9 cellular contexts compared by ENCODE assay signal in genomic region chr4:2363951-2364653, GRCh38. TPM values are rescaled to one million over a fixed set of nuclear protein-coding genes. Genes with fewer than 3 reads are reported as not detected.
A peak's percentile ranks its signal among the peaks of the same experiment; 100 is the strongest.
DNase-seq lines count a peak whose midpoint lies in the region; ATAC-seq and TF ChIP-seq lines count a peak whose summit lies in the region.
"Had no signal": no experiment of that assay in that cellular context is flagged by ENCODE, and none has a peak within 500 bp of the region (broad histone marks: within the 10 kb centered on the region; RNA-seq: fewer than 3 reads in every experiment).

No MANE protein-coding gene starts in this region.

- H3K27ac ChIP-seq in CD8-positive, alpha-beta T cell (ENCODE audit: low read depth, low read length), result peak overlapping the region; percentile 65
- H3K27ac ChIP-seq in gastrocnemius medialis, result peak overlapping the region in 2 of 4 donors; percentile 10 to 63

- no peak for TF ChIP-seq CTCF in CD8-positive, alpha-beta T cell (IDR thresholded peaks at IDR 0.05)
- no peak for TF ChIP-seq CTCF in fibroblast of pulmonary artery (IDR thresholded peaks at IDR 0.05; ENCODE audit: low read length, missing control alignments)
- TF ChIP-seq CTCF in gastrocnemius medialis (IDR thresholded peaks at IDR 0.05 in 4 of 5, conservative IDR thresholded peaks at IDR 0.05 in 1 of 5), result no peak

- DNase-seq in CD8-positive, alpha-beta T cell, result no peak
- no peak for DNase-seq in activated CD4-positive, alpha-beta memory T cell treated with anti-CD3 and anti-CD28 coated beads for 36 hours
- DNase-seq in fibroblast of pulmonary artery (ENCODE audit: low read depth), result no peak
- no peak for DNase-seq in gastrocnemius medialis
- DNase-seq in stimulated activated CD8-positive, alpha-beta memory T cell treated with anti-CD3 and anti-CD28 coated beads, Interleukin-4, amount 100 ng/mL, for 48 hours, result no peak
- DNase-seq in AG08396 (ENCODE audit: low spot score), result no peak
- DNase-seq: RPMI8226 had no signal

- peaks cover 13% of the 10 kb centered on the region for H3K4me1 Mint-ChIP-seq in CD8-positive, alpha-beta T cell (ENCODE audit: low read depth)
- peaks cover 9% of the 10 kb centered on the region for H3K4me1 Mint-ChIP-seq in activated CD4-positive, alpha-beta memory T cell treated with anti-CD3 and anti-CD28 coated beads for 36 hours (ENCODE audit: low read depth)

- H3K4me3 ChIP-seq in CD8-positive, alpha-beta T cell (ENCODE audit: low read depth, low read length), result peak overlapping the region; percentile 74
- H3K4me3 ChIP-seq in fibroblast of pulmonary artery (replicated peaks; ENCODE audit: low read depth, low read length) (peak overlapping the region; percentile 52), gastrocnemius medialis (peak overlapping the region; percentile 36 to 52 (median 44))

- TF ChIP-seq POLR2A in gastrocnemius medialis (IDR thresholded peaks at IDR 0.05), result no peak

- H3K4me1 ChIP-seq in CD8-positive, alpha-beta T cell (ENCODE audit: insufficient read depth, low read length), result peaks cover 19% of the 10 kb centered on the region
- H3K4me1 ChIP-seq in gastrocnemius medialis, result peaks cover 13 to 19% of the 10 kb centered on the region in 2 donors

- H3K27ac Mint-ChIP-seq in CD8-positive, alpha-beta T cell, result peak overlapping the region; percentile 83
- no peak overlapping the region for H3K27ac Mint-ChIP-seq in activated CD4-positive, alpha-beta memory T cell treated with anti-CD3 and anti-CD28 coated beads for 36 hours

- POLR2A ChIA-PET in CD8-positive, alpha-beta T cell (lab: Charles Lee), result no interaction called here
- POLR2A ChIA-PET in activated CD4-positive, alpha-beta memory T cell treated with anti-CD3 and anti-CD28 coated beads for 36 hours (lab: Charles Lee), result no interaction called here

- intact Hi-C loops in CD8-positive, alpha-beta T cell (cut with DNase I, micrococcal nuclease), result loop anchor here (2.0 to 5.0 kb wide), 4 partner anchors 49 to 101 kb away; partner anchors contain the start of genes CFAP99 (in 1 of the 2), MXD4 (in 1 of the 2) and ZFYVE28 (in 1 of the 2)
- intact Hi-C loops in activated CD4-positive, alpha-beta memory T cell treated with anti-CD3 and anti-CD28 coated beads for 36 hours (cut with micrococcal nuclease), result loop anchor here (2.0 to 5.0 kb wide), 2 partner anchors 49 to 82 kb away; no protein-coding TSS in a partner anchor
- intact Hi-C loops in gastrocnemius medialis (cut with DNase I; ENCODE audit: low total_unique reads), result no loop called here

- in situ Hi-C loops in gastrocnemius medialis (cut with MboI; ENCODE audit: low sequenced_read_pairs in 4 of 4), result no loop called here

- H3K27me3 Mint-ChIP-seq in CD8-positive, alpha-beta T cell (ENCODE audit: low read depth), result no peaks in the 10 kb centered on the region
- H3K27me3 Mint-ChIP-seq in activated CD4-positive, alpha-beta memory T cell treated with anti-CD3 and anti-CD28 coated beads for 36 hours, result no peaks in the 10 kb centered on the region

- peak overlapping the region; percentile 75 for H3K4me3 Mint-ChIP-seq in CD8-positive, alpha-beta T cell
- peak overlapping the region; percentile 64 for H3K4me3 Mint-ChIP-seq in activated CD4-positive, alpha-beta memory T cell treated with anti-CD3 and anti-CD28 coated beads for 36 hours

- H3K9me3 ChIP-seq in CD8-positive, alpha-beta T cell (ENCODE audit: low read length), result no peaks in the 10 kb centered on the region
- H3K9me3 ChIP-seq in gastrocnemius medialis, result no peaks in the 10 kb centered on the region

- H3K36me3 Mint-ChIP-seq in CD8-positive, alpha-beta T cell, result no peaks in the 10 kb centered on the region
- no peaks in the 10 kb centered on the region for H3K36me3 Mint-ChIP-seq in activated CD4-positive, alpha-beta memory T cell treated with anti-CD3 and anti-CD28 coated beads for 36 hours

- H3K9me3 Mint-ChIP-seq in CD8-positive, alpha-beta T cell, result no peaks in the 10 kb centered on the region
- peaks cover 8% of the 10 kb centered on the region for H3K9me3 Mint-ChIP-seq in activated CD4-positive, alpha-beta memory T cell treated with anti-CD3 and anti-CD28 coated beads for 36 hours

- no peaks in the 10 kb centered on the region for H3K27me3 ChIP-seq in CD8-positive, alpha-beta T cell (ENCODE audit: insufficient read depth, low read length)
- no peaks in the 10 kb centered on the region for H3K27me3 ChIP-seq in gastrocnemius medialis

- no peaks in the 10 kb centered on the region for H3K36me3 ChIP-seq in CD8-positive, alpha-beta T cell (ENCODE audit: insufficient read depth, low read length)
- H3K36me3 ChIP-seq in gastrocnemius medialis, result no peaks in the 10 kb centered on the region

- CTCF ChIA-PET in CD8-positive, alpha-beta T cell (lab: Charles Lee), result interaction anchor here (0.7 kb wide), 1 partner anchor 10 kb away, joined by 3 read pairs; no protein-coding TSS in a partner anchor
- CTCF ChIA-PET in activated CD4-positive, alpha-beta memory T cell treated with anti-CD3 and anti-CD28 coated beads for 36 hours (lab: Charles Lee), result no interaction called here

- ATAC-seq in CD8-positive, alpha-beta T cell, result peak; percentile 21
- no peak for ATAC-seq in gastrocnemius medialis
- no peak for ATAC-seq in HG02571 (IDR thresholded peaks at IDR 0.05; ENCODE audit: unreplicated experiment)
- no peak for ATAC-seq in HG03139 (IDR thresholded peaks at IDR 0.05; ENCODE audit: unreplicated experiment)

RNA-seq across cellular contexts. Expression of gene ZFYVE28, which starts 54.3 kb away (rescaled TPM):
- total RNA-seq in CD8-positive, alpha-beta T cell, result 10 to 100 TPM; 16.5 to 20.2 TPM
- total RNA-seq in activated CD4-positive, alpha-beta memory T cell treated with anti-CD3 and anti-CD28 coated beads for 36 hours, result 10 to 100 TPM; 19.7 to 20.0 TPM
- 1 to 10 TPM; 1.8 to 6.0 (median 3.4) TPM for total RNA-seq in gastrocnemius medialis

RNA-seq across cellular contexts. Expression of gene CFAP99, which starts 54.7 kb away (rescaled TPM):
- total RNA-seq in CD8-positive, alpha-beta T cell, result under 1 TPM; 0.22 to 0.36 TPM
- not detected for total RNA-seq in activated CD4-positive, alpha-beta memory T cell treated with anti-CD3 and anti-CD28 coated beads for 36 hours
- not detected for total RNA-seq in gastrocnemius medialis
